Comparison of ENCODE assay signal across 1 cellular context in the genomic region with DNA sequence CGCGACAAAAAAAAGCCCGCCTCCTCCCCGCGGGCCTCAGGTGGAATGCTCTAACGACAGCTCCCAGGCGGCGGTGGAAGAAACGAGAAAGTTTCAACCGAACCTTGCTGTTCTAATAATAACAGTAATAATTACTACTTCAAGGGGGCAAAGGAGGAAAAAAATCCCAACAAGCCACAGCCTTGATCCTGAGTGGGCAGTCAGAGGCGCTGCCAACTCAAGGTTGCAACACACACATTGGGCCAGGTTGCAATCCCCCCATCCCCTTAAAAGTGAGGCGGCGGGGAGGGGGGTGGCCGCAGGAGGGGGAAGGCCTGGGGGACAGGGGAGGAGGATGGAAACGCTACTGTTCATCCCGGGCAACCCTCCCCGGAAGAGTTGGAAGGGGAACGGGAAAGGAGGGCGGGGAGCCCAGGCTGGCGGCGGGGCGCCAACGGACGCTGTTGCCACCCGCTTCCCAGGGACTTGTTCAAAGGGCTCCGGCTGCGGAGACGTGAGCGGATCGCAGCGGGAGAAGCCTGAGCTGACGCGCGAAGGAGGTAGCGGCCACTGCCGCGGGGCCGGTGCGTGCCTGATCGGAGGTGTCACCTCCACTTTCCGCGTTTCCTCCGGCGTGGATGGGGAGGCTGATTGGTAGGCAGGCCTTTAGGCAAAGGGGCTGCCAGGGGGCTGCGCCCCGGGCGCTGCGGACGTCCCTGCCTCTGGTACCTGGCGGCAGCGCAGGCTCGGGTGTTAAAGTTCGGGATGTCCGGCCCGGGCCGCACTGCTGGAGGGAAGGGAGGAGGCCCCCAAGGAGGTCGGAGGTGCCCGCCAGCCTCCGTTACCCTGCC.
TF ChIP-seq lines count a peak whose summit lies in the region.

No MANE protein-coding gene starts in this region.

TF ChIP-seq in WTC11, 78 proteins besides CTCF, POLR2A, EP300 and RAD21 (continued from another document):
- TF ChIP-seq NR2C2 (CRISPR knock-in tag; IDR thresholded peaks at IDR 0.05) (no peak), ETV6 (CRISPR knock-in tag; IDR thresholded peaks at IDR 0.05) (peak; percentile 23; the same call in 1 of the 2 replicates), RELA (CRISPR knock-in tag; IDR thresholded peaks at IDR 0.05; ENCODE audit: borderline replicate concordance) (no peak), ATF1 (CRISPR knock-in tag; IDR thresholded peaks at IDR 0.05) (no peak), ZNF219 (CRISPR knock-in tag; IDR thresholded peaks at IDR 0.05; ENCODE audit: borderline replicate concordance) (no peak), USF1 (CRISPR knock-in tag; IDR thresholded peaks at IDR 0.05) (0 out of 2 replicates have a peak, but pooled peaks have one; percentile 16), NR1H2 (CRISPR knock-in tag; IDR thresholded peaks at IDR 0.05) (no peak), ZNF416 (CRISPR knock-in tag; IDR thresholded peaks at IDR 0.05) (no peak), ZBTB21 (CRISPR knock-in tag; IDR thresholded peaks at IDR 0.05; ENCODE audit: borderline replicate concordance) (no peak), FOXJ3 (CRISPR knock-in tag; IDR thresholded peaks at IDR 0.05; ENCODE audit: borderline replicate concordance) (no peak), GRHL2 (CRISPR knock-in tag; IDR thresholded peaks at IDR 0.05; ENCODE audit: insufficient replicate concordance, severe bottlenecking) (no peak), SMAD3 (CRISPR knock-in tag; IDR thresholded peaks at IDR 0.05; ENCODE audit: borderline replicate concordance) (no peak), IRF2 (CRISPR knock-in tag; IDR thresholded peaks at IDR 0.05; ENCODE audit: borderline replicate concordance, low read depth) (no peak), E2F4 (CRISPR knock-in tag; IDR thresholded peaks at IDR 0.05; ENCODE audit: borderline replicate concordance, low read depth) (no peak), HMGXB4 (CRISPR knock-in tag; IDR thresholded peaks at IDR 0.05) (peak; percentile 59; the same call in 1 of the 2 replicates), ZNF232 (CRISPR knock-in tag; IDR thresholded peaks at IDR 0.05) (no peak), ZNF423 (CRISPR knock-in tag; IDR thresholded peaks at IDR 0.05) (peak; percentile 51), SP1 (CRISPR knock-in tag; conservative IDR thresholded peaks at IDR 0.05) (no peak), ATF3 (CRISPR knock-in tag; conservative IDR thresholded peaks at IDR 0.05) (no peak)
- TF ChIP-seq, protein P1, sequence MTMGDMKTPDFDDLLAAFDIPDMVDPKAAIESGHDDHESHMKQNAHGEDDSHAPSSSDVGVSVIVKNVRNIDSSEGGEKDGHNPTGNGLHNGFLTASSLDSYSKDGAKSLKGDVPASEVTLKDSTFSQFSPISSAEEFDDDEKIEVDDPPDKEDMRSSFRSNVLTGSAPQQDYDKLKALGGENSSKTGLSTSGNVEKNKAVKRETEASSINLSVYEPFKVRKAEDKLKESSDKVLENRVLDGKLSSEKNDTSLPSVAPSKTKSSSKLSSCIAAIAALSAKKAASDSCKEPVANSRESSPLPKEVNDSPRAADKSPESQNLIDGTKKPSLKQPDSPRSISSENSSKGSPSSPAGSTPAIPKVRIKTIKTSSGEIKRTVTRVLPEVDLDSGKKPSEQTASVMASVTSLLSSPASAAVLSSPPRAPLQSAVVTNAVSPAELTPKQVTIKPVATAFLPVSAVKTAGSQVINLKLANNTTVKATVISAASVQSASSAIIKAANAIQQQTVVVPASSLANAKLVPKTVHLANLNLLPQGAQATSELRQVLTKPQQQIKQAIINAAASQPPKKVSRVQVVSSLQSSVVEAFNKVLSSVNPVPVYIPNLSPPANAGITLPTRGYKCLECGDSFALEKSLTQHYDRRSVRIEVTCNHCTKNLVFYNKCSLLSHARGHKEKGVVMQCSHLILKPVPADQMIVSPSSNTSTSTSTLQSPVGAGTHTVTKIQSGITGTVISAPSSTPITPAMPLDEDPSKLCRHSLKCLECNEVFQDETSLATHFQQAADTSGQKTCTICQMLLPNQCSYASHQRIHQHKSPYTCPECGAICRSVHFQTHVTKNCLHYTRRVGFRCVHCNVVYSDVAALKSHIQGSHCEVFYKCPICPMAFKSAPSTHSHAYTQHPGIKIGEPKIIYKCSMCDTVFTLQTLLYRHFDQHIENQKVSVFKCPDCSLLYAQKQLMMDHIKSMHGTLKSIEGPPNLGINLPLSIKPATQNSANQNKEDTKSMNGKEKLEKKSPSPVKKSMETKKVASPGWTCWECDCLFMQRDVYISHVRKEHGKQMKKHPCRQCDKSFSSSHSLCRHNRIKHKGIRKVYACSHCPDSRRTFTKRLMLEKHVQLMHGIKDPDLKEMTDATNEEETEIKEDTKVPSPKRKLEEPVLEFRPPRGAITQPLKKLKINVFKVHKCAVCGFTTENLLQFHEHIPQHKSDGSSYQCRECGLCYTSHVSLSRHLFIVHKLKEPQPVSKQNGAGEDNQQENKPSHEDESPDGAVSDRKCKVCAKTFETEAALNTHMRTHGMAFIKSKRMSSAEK (CRISPR knock-in tag; IDR thresholded peaks at IDR 0.05; ENCODE audit: borderline replicate concordance), result no peak
- TF ChIP-seq, protein P2, sequence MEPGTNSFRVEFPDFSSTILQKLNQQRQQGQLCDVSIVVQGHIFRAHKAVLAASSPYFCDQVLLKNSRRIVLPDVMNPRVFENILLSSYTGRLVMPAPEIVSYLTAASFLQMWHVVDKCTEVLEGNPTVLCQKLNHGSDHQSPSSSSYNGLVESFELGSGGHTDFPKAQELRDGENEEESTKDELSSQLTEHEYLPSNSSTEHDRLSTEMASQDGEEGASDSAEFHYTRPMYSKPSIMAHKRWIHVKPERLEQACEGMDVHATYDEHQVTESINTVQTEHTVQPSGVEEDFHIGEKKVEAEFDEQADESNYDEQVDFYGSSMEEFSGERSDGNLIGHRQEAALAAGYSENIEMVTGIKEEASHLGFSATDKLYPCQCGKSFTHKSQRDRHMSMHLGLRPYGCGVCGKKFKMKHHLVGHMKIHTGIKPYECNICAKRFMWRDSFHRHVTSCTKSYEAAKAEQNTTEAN (CRISPR knock-in tag; IDR thresholded peaks at IDR 0.05), result no peak
- TF ChIP-seq, protein P3, sequence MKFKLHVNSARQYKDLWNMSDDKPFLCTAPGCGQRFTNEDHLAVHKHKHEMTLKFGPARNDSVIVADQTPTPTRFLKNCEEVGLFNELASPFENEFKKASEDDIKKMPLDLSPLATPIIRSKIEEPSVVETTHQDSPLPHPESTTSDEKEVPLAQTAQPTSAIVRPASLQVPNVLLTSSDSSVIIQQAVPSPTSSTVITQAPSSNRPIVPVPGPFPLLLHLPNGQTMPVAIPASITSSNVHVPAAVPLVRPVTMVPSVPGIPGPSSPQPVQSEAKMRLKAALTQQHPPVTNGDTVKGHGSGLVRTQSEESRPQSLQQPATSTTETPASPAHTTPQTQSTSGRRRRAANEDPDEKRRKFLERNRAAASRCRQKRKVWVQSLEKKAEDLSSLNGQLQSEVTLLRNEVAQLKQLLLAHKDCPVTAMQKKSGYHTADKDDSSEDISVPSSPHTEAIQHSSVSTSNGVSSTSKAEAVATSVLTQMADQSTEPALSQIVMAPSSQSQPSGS (CRISPR knock-in tag; IDR thresholded peaks at IDR 0.05; ENCODE audit: borderline replicate concordance, low read depth), result no peak
- TF ChIP-seq, protein P4, sequence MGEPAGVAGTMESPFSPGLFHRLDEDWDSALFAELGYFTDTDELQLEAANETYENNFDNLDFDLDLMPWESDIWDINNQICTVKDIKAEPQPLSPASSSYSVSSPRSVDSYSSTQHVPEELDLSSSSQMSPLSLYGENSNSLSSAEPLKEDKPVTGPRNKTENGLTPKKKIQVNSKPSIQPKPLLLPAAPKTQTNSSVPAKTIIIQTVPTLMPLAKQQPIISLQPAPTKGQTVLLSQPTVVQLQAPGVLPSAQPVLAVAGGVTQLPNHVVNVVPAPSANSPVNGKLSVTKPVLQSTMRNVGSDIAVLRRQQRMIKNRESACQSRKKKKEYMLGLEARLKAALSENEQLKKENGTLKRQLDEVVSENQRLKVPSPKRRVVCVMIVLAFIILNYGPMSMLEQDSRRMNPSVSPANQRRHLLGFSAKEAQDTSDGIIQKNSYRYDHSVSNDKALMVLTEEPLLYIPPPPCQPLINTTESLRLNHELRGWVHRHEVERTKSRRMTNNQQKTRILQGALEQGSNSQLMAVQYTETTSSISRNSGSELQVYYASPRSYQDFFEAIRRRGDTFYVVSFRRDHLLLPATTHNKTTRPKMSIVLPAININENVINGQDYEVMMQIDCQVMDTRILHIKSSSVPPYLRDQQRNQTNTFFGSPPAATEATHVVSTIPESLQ (CRISPR knock-in tag; IDR thresholded peaks at IDR 0.05), result no peak
- TF ChIP-seq, protein P5, sequence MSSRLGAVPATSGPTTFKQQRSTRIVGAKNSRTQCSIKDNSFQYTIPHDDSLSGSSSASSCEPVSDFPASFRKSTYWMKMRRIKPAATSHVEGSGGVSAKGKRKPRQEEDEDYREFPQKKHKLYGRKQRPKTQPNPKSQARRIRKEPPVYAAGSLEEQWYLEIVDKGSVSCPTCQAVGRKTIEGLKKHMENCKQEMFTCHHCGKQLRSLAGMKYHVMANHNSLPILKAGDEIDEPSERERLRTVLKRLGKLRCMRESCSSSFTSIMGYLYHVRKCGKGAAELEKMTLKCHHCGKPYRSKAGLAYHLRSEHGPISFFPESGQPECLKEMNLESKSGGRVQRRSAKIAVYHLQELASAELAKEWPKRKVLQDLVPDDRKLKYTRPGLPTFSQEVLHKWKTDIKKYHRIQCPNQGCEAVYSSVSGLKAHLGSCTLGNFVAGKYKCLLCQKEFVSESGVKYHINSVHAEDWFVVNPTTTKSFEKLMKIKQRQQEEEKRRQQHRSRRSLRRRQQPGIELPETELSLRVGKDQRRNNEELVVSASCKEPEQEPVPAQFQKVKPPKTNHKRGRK (CRISPR knock-in tag; IDR thresholded peaks at IDR 0.05; ENCODE audit: borderline replicate concordance), result no peak
- TF ChIP-seq, protein P6, sequence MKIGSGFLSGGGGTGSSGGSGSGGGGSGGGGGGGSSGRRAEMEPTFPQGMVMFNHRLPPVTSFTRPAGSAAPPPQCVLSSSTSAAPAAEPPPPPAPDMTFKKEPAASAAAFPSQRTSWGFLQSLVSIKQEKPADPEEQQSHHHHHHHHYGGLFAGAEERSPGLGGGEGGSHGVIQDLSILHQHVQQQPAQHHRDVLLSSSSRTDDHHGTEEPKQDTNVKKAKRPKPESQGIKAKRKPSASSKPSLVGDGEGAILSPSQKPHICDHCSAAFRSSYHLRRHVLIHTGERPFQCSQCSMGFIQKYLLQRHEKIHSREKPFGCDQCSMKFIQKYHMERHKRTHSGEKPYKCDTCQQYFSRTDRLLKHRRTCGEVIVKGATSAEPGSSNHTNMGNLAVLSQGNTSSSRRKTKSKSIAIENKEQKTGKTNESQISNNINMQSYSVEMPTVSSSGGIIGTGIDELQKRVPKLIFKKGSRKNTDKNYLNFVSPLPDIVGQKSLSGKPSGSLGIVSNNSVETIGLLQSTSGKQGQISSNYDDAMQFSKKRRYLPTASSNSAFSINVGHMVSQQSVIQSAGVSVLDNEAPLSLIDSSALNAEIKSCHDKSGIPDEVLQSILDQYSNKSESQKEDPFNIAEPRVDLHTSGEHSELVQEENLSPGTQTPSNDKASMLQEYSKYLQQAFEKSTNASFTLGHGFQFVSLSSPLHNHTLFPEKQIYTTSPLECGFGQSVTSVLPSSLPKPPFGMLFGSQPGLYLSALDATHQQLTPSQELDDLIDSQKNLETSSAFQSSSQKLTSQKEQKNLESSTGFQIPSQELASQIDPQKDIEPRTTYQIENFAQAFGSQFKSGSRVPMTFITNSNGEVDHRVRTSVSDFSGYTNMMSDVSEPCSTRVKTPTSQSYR (CRISPR knock-in tag; IDR thresholded peaks at IDR 0.05), result no peak
TF ChIP-seq in WTC11: peak in this region for 6.
